ENCODE assay signal across 11 cellular contexts in the genomic region with DNA sequence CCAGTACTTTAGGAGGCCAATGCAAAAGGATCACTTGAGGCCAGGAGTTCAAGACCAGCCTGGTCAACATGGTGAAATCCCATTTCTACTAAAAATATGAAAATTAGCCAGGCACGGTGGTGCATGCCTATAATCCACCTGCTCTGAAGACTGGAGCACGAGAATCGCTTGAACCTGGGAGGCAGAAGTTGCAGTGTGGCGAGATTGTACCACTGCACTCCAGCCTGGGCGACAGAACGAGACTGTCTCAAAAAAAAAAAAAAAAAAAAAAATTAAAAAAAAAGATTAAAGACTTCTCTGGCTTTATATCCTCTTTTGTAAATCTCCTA. TPM values are rescaled to one million over a fixed set of nuclear protein-coding genes. Genes with fewer than 3 reads are reported as not detected.
DNase-seq lines count a peak whose midpoint lies in the region; ATAC-seq and TF ChIP-seq lines count a peak whose summit lies in the region.
"Not testable (repeated sequence)": the region's sequence is repeated elsewhere in the genome, so short reads cannot be mapped to it uniquely, and the experiment has no call there.
"Had no signal": no experiment of that assay in that cellular context is flagged by ENCODE, and none has a peak within 500 bp of the region (broad histone marks: within the 10 kb centered on the region; RNA-seq: fewer than 3 reads in every experiment).

No MANE protein-coding gene starts in this region.

- H3K36me3 ChIP-seq in ACC112 (ENCODE audit: insufficient read depth, low read length): peaks cover 19% of the 10 kb centered on the region

- H3K4me3 ChIP-seq in ACC112 (ENCODE audit: low read depth, low read length): peak overlapping the region; percentile 69

- H3K36me3 Mint-ChIP-seq in T-helper 1 cell treated with Interleukin-12 subunit alpha and Interleukin-12 subunit beta and Interleukin-4 antibody, amounts not matched to agents 30 μg/mL and 1 μg/mL, for 36 hours (ENCODE audit: low read depth): peaks cover 31% of the 10 kb centered on the region
- peaks cover 36% of the 10 kb centered on the region for H3K36me3 Mint-ChIP-seq in activated naive CD4-positive, alpha-beta T cell treated with anti-CD3 and anti-CD28 coated beads for 36 hours (ENCODE audit: low read depth)
- peaks cover 20% of the 10 kb centered on the region for H3K36me3 Mint-ChIP-seq in mesothelial cell of epicardium

- peaks cover 52% of the 10 kb centered on the region for H3K4me1 Mint-ChIP-seq in T-helper 1 cell treated with Interleukin-12 subunit alpha and Interleukin-12 subunit beta and Interleukin-4 antibody, amounts not matched to agents 30 μg/mL and 1 μg/mL, for 36 hours (ENCODE audit: low read depth)
- peaks cover 83% of the 10 kb centered on the region for H3K4me1 Mint-ChIP-seq in activated naive CD4-positive, alpha-beta T cell treated with anti-CD3 and anti-CD28 coated beads for 36 hours (ENCODE audit: low read depth)
- peaks cover 21% of the 10 kb centered on the region for H3K4me1 Mint-ChIP-seq in mesothelial cell of epicardium

- H3K27me3 Mint-ChIP-seq in T-helper 1 cell treated with Interleukin-12 subunit alpha and Interleukin-12 subunit beta and Interleukin-4 antibody, amounts not matched to agents 30 μg/mL and 1 μg/mL, for 36 hours (ENCODE audit: low read depth); activated naive CD4-positive, alpha-beta T cell treated with anti-CD3 and anti-CD28 coated beads for 36 hours (ENCODE audit: low read depth); mesothelial cell of epicardium (ENCODE audit: low read depth): not testable (repeated sequence)

- peak overlapping the region; percentile 88 for H3K27ac ChIP-seq in ACC112 (ENCODE audit: low read depth, low read length)
- H3K27ac ChIP-seq in epithelial cell of prostate: peak overlapping the region; percentile 95

- ATAC-seq in GM19395 (IDR thresholded peaks at IDR 0.05; ENCODE audit: unreplicated experiment) (peak; percentile 24), HG03159 (IDR thresholded peaks at IDR 0.05; ENCODE audit: unreplicated experiment) (peak; percentile 14)

- peak overlapping the region; percentile 83 for H3K4me3 Mint-ChIP-seq in T-helper 1 cell treated with Interleukin-12 subunit alpha and Interleukin-12 subunit beta and Interleukin-4 antibody, amounts not matched to agents 30 μg/mL and 1 μg/mL, for 36 hours
- H3K4me3 Mint-ChIP-seq in activated naive CD4-positive, alpha-beta T cell treated with anti-CD3 and anti-CD28 coated beads for 36 hours: peak overlapping the region; percentile 55
- H3K4me3 Mint-ChIP-seq in mesothelial cell of epicardium: not testable (repeated sequence)

- CTCF ChIA-PET in activated naive CD4-positive, alpha-beta T cell treated with anti-CD3 and anti-CD28 coated beads for 36 hours (lab: Charles Lee): interaction anchor here (1.1 to 4.1 kb wide), 2 partner anchors 12 to 64 kb away, joined by 3 to 17 read pairs; a partner anchor contains a TSS

- not testable (repeated sequence) for H3K27me3 ChIP-seq in ACC112 (ENCODE audit: insufficient read depth, low read length)

- TF ChIP-seq CTCF in mesothelial cell of epicardium (IDR thresholded peaks at IDR 0.05; ENCODE audit: unreplicated experiment): not testable (repeated sequence)

- peaks cover 29% of the 10 kb centered on the region for H3K4me1 ChIP-seq in ACC112 (ENCODE audit: control insufficient read depth, insufficient read depth, low read length, unreplicated experiment)

- H3K79me2 ChIP-seq in ACC112 (ENCODE audit: control insufficient read depth, insufficient read depth, low read length, unreplicated experiment): peaks cover 74% of the 10 kb centered on the region

- not testable (repeated sequence) for H3K9me3 Mint-ChIP-seq in T-helper 1 cell treated with Interleukin-12 subunit alpha and Interleukin-12 subunit beta and Interleukin-4 antibody, amounts not matched to agents 30 μg/mL and 1 μg/mL, for 36 hours; activated naive CD4-positive, alpha-beta T cell treated with anti-CD3 and anti-CD28 coated beads for 36 hours; mesothelial cell of epicardium

- intact Hi-C loops in activated naive CD4-positive, alpha-beta T cell treated with anti-CD3 and anti-CD28 coated beads for 36 hours (cut with micrococcal nuclease): loop anchor here (1.0 to 5.0 kb wide), 23 partner anchors 13 to 1320 kb away; a partner anchor contains a TSS

- peak overlapping the region; percentile 98 for H3K27ac Mint-ChIP-seq in T-helper 1 cell treated with Interleukin-12 subunit alpha and Interleukin-12 subunit beta and Interleukin-4 antibody, amounts not matched to agents 30 μg/mL and 1 μg/mL, for 36 hours
- H3K27ac Mint-ChIP-seq in activated naive CD4-positive, alpha-beta T cell treated with anti-CD3 and anti-CD28 coated beads for 36 hours: peak overlapping the region; percentile 95
- H3K27ac Mint-ChIP-seq in mesothelial cell of epicardium: peak overlapping the region; percentile 93

- not testable (repeated sequence) for DNase-seq in activated naive CD4-positive, alpha-beta T cell treated with anti-CD3 and anti-CD28 coated beads for 36 hours; epithelial cell of prostate (ENCODE audit: low read depth, low spot score); mesothelial cell of epicardium (ENCODE audit: low spot score in 2 of 2, unreplicated experiment in 2 of 2)
- DNase-seq in stimulated activated CD4-positive, alpha-beta T cell treated with anti-CD3 and anti-CD28 coated beads, Interleukin-4, amount 100 ng/mL, for 1 hour: peak; percentile 33

- not testable (repeated sequence) for H2AFZ ChIP-seq in ACC112 (ENCODE audit: low read length, unreplicated experiment)

RNA-seq across cellular contexts. Expression of a gene that starts 13.0 kb away (rescaled TPM):
- 100 to 1,000 TPM; 109 to 123 TPM for total RNA-seq in activated naive CD4-positive, alpha-beta T cell treated with anti-CD3 and anti-CD28 coated beads for 36 hours
- 53.7 to 58.0 TPM (median 55.0 TPM) in 3 replicates for total RNA-seq in mesothelial cell of epicardium

RNA-seq across cellular contexts. Expression of a gene that starts 53.6 kb away (rescaled TPM):
- total RNA-seq in activated naive CD4-positive, alpha-beta T cell treated with anti-CD3 and anti-CD28 coated beads for 36 hours: not detected
- not detected in 3 replicates for total RNA-seq in mesothelial cell of epicardium
- total RNA-seq: A172, dermis blood vessel endothelial cell, renal cortical epithelial cell had no signal
